ENCODE assay signal across 16 cellular contexts in genomic region chr11:95081412-95081811, GRCh38. TPM values are rescaled to one million over a fixed set of nuclear protein-coding genes. Genes with fewer than 3 reads are reported as not detected.
DNase-seq lines count a peak whose midpoint lies in the region; ATAC-seq, FAIRE-seq and TF ChIP-seq lines count a peak whose summit lies in the region.
"Had no signal": no experiment of that assay in that cellular context is flagged by ENCODE, and none has a peak within 500 bp of the region (broad histone marks: within the 10 kb centered on the region; RNA-seq: fewer than 3 reads in every experiment).

No MANE protein-coding gene starts in this region.

- CTCF ChIA-PET in HepG2 (lab: Yijun Ruan, JAX; ENCODE audit: low intra/inter-chr PET ratio, low total read pairs): no interaction called here

- no peak for ATAC-seq in HepG2
- ATAC-seq in GM21423 (IDR thresholded peaks at IDR 0.05; ENCODE audit: unreplicated experiment): no peak
- ATAC-seq in HG02885 (IDR thresholded peaks at IDR 0.05; ENCODE audit: poor library complexity, unreplicated experiment): no peak
- ATAC-seq: A549; activated CD8-positive, alpha-beta T cell treated with anti-CD3 and anti-CD28 coated beads, Interleukin-2, amount 10 ng/mL, durations not matched to agents 7 days and 5 days had no signal

- no TSS peak for BruUV-seq in HepG2 (replicated peaks; lab: Mats Ljungman, UMichigan)

- TF ChIP-seq EP300 in HepG2 (IDR thresholded peaks at IDR 0.05; ENCODE audit: low read depth in 2 of 2, low read length in 2 of 2): no peak
- TF ChIP-seq EP300 in HepG2 (CRISPR knock-in tag; IDR thresholded peaks at IDR 0.05; ENCODE audit: borderline replicate concordance): no peak

- H2AFZ ChIP-seq in HepG2 (ENCODE audit: low read length): no peak overlapping the region
- H2AFZ ChIP-seq in osteoblast (ENCODE audit: low read length): peak overlapping the region; percentile 56

- no peaks in the 10 kb centered on the region for H3K4me1 ChIP-seq in liver (ENCODE audit: control insufficient read depth in 4 of 4, insufficient read depth in 4 of 4, low read length in 3 of 4)
- H3K4me1 ChIP-seq in HepG2 (ENCODE audit: insufficient read depth, low read length): peaks cover 1% of the 10 kb centered on the region; the same call in 1 of the 2 replicates
- peaks cover 20% of the 10 kb centered on the region for H3K4me1 ChIP-seq in left ventricle myocardium inferior
- H3K4me1 ChIP-seq in osteoblast (ENCODE audit: insufficient read depth, low read length): peaks cover 20% of the 10 kb centered on the region

- no peak for TF ChIP-seq POLR2A in HepG2 (IDR thresholded peaks at IDR 0.05; ENCODE audit: insufficient read depth in 1 of 2, low read depth in 2 of 2, low read length in 2 of 2)

- H3K4me2 ChIP-seq in HepG2 (ENCODE audit: low read depth, low read length) (no peak overlapping the region; the same call in 1 of the 2 replicates), osteoblast (ENCODE audit: insufficient read depth, low read length) (no peak overlapping the region)
- H3K4me2 ChIP-seq: A549 had no signal

- POLR2A ChIA-PET in HepG2 (lab: Yijun Ruan, JAX): interaction anchor here (1.6 kb wide), 1 partner anchor 14 kb away, joined by 7 read pairs; no protein-coding TSS in a partner anchor

- DNase-seq in HepG2 (ENCODE audit: low spot score): no peak
- no peak for DNase-seq in left ventricle myocardium inferior
- no peak for DNase-seq in osteoblast (ENCODE audit: insufficient read length, low spot score, missing footprints)
- no peak for DNase-seq in EL
- no peak for DNase-seq in NCI-H524 treated with DMSO at 0.1 percent for 48 hours (lab: John Stamatoyannopoulos, UW)
- DNase-seq: NCI-H1105, NCI-H774 had no signal

- H3K27me3 ChIP-seq in liver (ENCODE audit: control insufficient read depth in 4 of 4, insufficient read depth in 4 of 4, low read length in 3 of 4) (no peaks in the 10 kb centered on the region), HepG2 (ENCODE audit: control insufficient read depth in 1 of 2, insufficient read depth in 2 of 2, low read length in 2 of 2) (no peaks in the 10 kb centered on the region; a peak in 2 of 5 replicates), left ventricle myocardium inferior (ENCODE audit: low read depth) (no peaks in the 10 kb centered on the region), osteoblast (ENCODE audit: insufficient read depth, low read length) (no peaks in the 10 kb centered on the region)

- in situ Hi-C loops in HepG2 (cut with HindIII; ENCODE audit: extremely low pct_ligation_motif_present, low pct_unique_long_range_greater_than_20kb): loop anchor here (25.0 kb wide), 1 partner anchor 156 kb away; the partner anchor contains the start of gene SESN3

- intact Hi-C loops in HepG2 (cut with micrococcal nuclease; ENCODE audit: unreplicated experiment) (no loop called here), left ventricle myocardium inferior (cut with micrococcal nuclease) (no loop called here)

- 56% methylated on average over 4 of the region's 4 CpGs for WGBS in liver
- 3% methylated on average over 3 of the region's 4 CpGs for WGBS in HepG2 (ENCODE audit: low lambda C conversion rate)

- H3K27ac ChIP-seq in liver (ENCODE audit: low read depth in 1 of 2, low read length in 2 of 2) (no peak overlapping the region), HepG2 (ENCODE audit: extremely low read length, insufficient read depth, low read length) (no peak overlapping the region), left ventricle myocardium inferior (replicated peaks) (peak overlapping the region; percentile 80), osteoblast (ENCODE audit: low read depth, low read length) (no peak overlapping the region)
- H3K27ac ChIP-seq: A549 had no signal

- no peaks in the 10 kb centered on the region for H3K36me3 ChIP-seq in liver (ENCODE audit: control insufficient read depth in 4 of 4, insufficient read depth in 3 of 4, low read depth in 1 of 4, low read length in 3 of 4)
- no peaks in the 10 kb centered on the region for H3K36me3 ChIP-seq in HepG2 (replicated peaks in 1 of 2; ENCODE audit: control insufficient read depth in 1 of 2, insufficient read depth in 2 of 2, low read length in 2 of 2)
- H3K36me3 ChIP-seq in left ventricle myocardium inferior: no peaks in the 10 kb centered on the region
- H3K36me3 ChIP-seq in osteoblast (ENCODE audit: insufficient read depth, low read length): no peaks in the 10 kb centered on the region

- TF ChIP-seq RAD21 in liver (IDR thresholded peaks at IDR 0.05): no peak
- TF ChIP-seq RAD21 in HepG2 (CRISPR knock-in tag; IDR thresholded peaks at IDR 0.05): no peak

- no peak for FAIRE-seq in HepG2 (lab: Jason Lieb, UNC)
- FAIRE-seq: A549, astrocyte had no signal

- no peaks in the 10 kb centered on the region for H4K20me1 ChIP-seq in HepG2 (ENCODE audit: insufficient read depth, low read length)
- H4K20me1 ChIP-seq in osteoblast (ENCODE audit: insufficient read depth, low read length): no peaks in the 10 kb centered on the region

- H3K9ac ChIP-seq in liver (ENCODE audit: low read depth in 1 of 2, low read length in 2 of 2) (no peak overlapping the region), HepG2 (ENCODE audit: insufficient read depth, low read depth, low read length) (no peak overlapping the region)

- no peaks in the 10 kb centered on the region for H3K9me3 ChIP-seq in liver (ENCODE audit: control insufficient read depth in 4 of 4, low read length in 3 of 4)
- no peaks in the 10 kb centered on the region for H3K9me3 ChIP-seq in HepG2 (ENCODE audit: low read length)
- H3K9me3 ChIP-seq in left ventricle myocardium inferior (replicated peaks): no peaks in the 10 kb centered on the region
- H3K9me3 ChIP-seq in osteoblast (ENCODE audit: low read depth, low read length): no peaks in the 10 kb centered on the region
- H3K9me3 ChIP-seq: A549 had no signal

- H3K79me2 ChIP-seq in HepG2 (ENCODE audit: insufficient read depth, low read length): no peaks in the 10 kb centered on the region
- no peaks in the 10 kb centered on the region for H3K79me2 ChIP-seq in osteoblast (ENCODE audit: insufficient read depth, low read length)

- TF ChIP-seq CTCF in liver (IDR thresholded peaks at IDR 0.05; ENCODE audit: low read depth, low read length, missing input control) (no peak), HepG2 (CRISPR knock-in tag; IDR thresholded peaks at IDR 0.05) (no peak), left ventricle myocardium inferior (IDR thresholded peaks at IDR 0.05; ENCODE audit: borderline replicate concordance) (no peak), osteoblast (IDR thresholded peaks at IDR 0.05; ENCODE audit: extremely low read depth, low read depth, low read length) (no peak)

- H3K4me3 ChIP-seq in liver (ENCODE audit: low read depth in 1 of 3, low read length in 3 of 3) (no peak overlapping the region), HepG2 (replicated peaks in 1 of 3; ENCODE audit: insufficient read depth in 1 of 3, low read depth in 2 of 3, low read length in 3 of 3) (no peak overlapping the region), left ventricle myocardium inferior (no peak overlapping the region), osteoblast (ENCODE audit: insufficient read depth, low read length) (no peak overlapping the region)
- H3K4me3 ChIP-seq: A549 had no signal

RNA-seq across cellular contexts. Expression of gene ENDOD1, which starts 8.2 kb away (rescaled TPM):
- total RNA-seq in liver (10 to 100 TPM in 1 of 2 donors, 1 to 10 TPM in 1; 6.6 to 35.6 TPM), HepG2 (2016; rRNA removed; fragmentation: Illumina TruSeq; extraction: Trizol) (4.3 and 6.8 TPM in 2 replicates), left ventricle myocardium inferior (11.3 TPM), osteoblast (43.0 and 44.2 TPM in 2 replicates)
- polyA plus RNA-seq in liver (1 to 10 TPM; 2.2 to 5.1 TPM), HepG2 (2011; rRNA removed) (2.0 and 2.1 TPM in 2 replicates)
- total RNA-seq in HepG2 (2016; cell fraction: cytosol; rRNA removed; fragmentation: Illumina TruSeq; extraction: Trizol; ENCODE audit: low read depth): 0.30 and 0.62 TPM in 2 replicates
- 4.0 and 6.7 TPM in 2 replicates for total RNA-seq in HepG2 (2016; cell fraction: insoluble cytoplasmic fraction; rRNA removed; fragmentation: Illumina TruSeq; extraction: Trizol)
- 2.4 and 3.2 TPM in 2 replicates for total RNA-seq in HepG2 (2016; cell fraction: membrane; rRNA removed; fragmentation: Illumina TruSeq; extraction: Trizol)
- total RNA-seq in HepG2 (2016; cell fraction: nucleus; rRNA removed; fragmentation: Illumina TruSeq; extraction: Trizol): 5.9 and 7.0 TPM in 2 replicates
- polyA plus RNA-seq in HepG2 (2011; cell fraction: cytosol; rRNA removed): 1.7 and 2.3 TPM in 2 replicates
- polyA plus RNA-seq in HepG2 (2011; cell fraction: nucleus; rRNA removed): 0.72 and 1.2 TPM in 2 replicates
- polyA plus RNA-seq in HepG2 (2012): 2.1 and 2.3 TPM in 2 replicates
- polyA plus RNA-seq in HepG2 (2016; cell fraction: cytosol; fragmentation: Illumina TruSeq; extraction: Trizol; ENCODE audit: low read depth): 0.43 and 0.46 TPM in 2 replicates
- 2.3 and 3.0 TPM in 2 replicates for polyA plus RNA-seq in HepG2 (2016; cell fraction: insoluble cytoplasmic fraction; fragmentation: Illumina TruSeq; extraction: Trizol; ENCODE audit: low read depth)
- 1.1 and 1.3 TPM in 2 replicates for polyA plus RNA-seq in HepG2 (2016; cell fraction: membrane; fragmentation: Illumina TruSeq; extraction: Trizol; ENCODE audit: low read depth)
- 5.2 and 5.9 TPM in 2 replicates for polyA plus RNA-seq in HepG2 (2016; cell fraction: nucleus; fragmentation: Illumina TruSeq; extraction: Trizol; ENCODE audit: insufficient read depth, low read depth)
- 2.9 and 4.8 TPM in 2 replicates for polyA minus RNA-seq in HepG2 (2011; rRNA and poly(A)+ RNA removed; ENCODE audit: low replicate concordance)
- 3.1 and 3.2 TPM in 2 replicates for polyA minus RNA-seq in HepG2 (2011; cell fraction: cytosol; rRNA and poly(A)+ RNA removed)
- polyA minus RNA-seq in HepG2 (2011; cell fraction: nucleus; rRNA and poly(A)+ RNA removed): 2.2 and 3.5 TPM in 2 replicates

RNA-seq across cellular contexts. Expression of gene SRSF8, which starts 14.7 kb away (rescaled TPM):
- 10 to 100 TPM; 17.6 to 31.8 TPM for total RNA-seq in liver
- polyA plus RNA-seq in liver: 10 to 100 TPM; 15.4 to 18.1 TPM
- total RNA-seq in HepG2 (2016; rRNA removed; fragmentation: Illumina TruSeq; extraction: Trizol): 25.8 and 33.0 TPM in 2 replicates
- total RNA-seq in HepG2 (2016; cell fraction: cytosol; rRNA removed; fragmentation: Illumina TruSeq; extraction: Trizol; ENCODE audit: low read depth): 9.6 and 12.2 TPM in 2 replicates
- 23.0 and 30.3 TPM in 2 replicates for total RNA-seq in HepG2 (2016; cell fraction: insoluble cytoplasmic fraction; rRNA removed; fragmentation: Illumina TruSeq; extraction: Trizol)
- 27.0 and 27.8 TPM in 2 replicates for total RNA-seq in HepG2 (2016; cell fraction: membrane; rRNA removed; fragmentation: Illumina TruSeq; extraction: Trizol)
- total RNA-seq in HepG2 (2016; cell fraction: nucleus; rRNA removed; fragmentation: Illumina TruSeq; extraction: Trizol): 15.5 and 15.9 TPM in 2 replicates
- 21.8 and 22.2 TPM in 2 replicates for polyA plus RNA-seq in HepG2 (2011; rRNA removed)
- 13.2 and 19.2 TPM in 2 replicates for polyA plus RNA-seq in HepG2 (2011; cell fraction: cytosol; rRNA removed)
- polyA plus RNA-seq in HepG2 (2011; cell fraction: nucleus; rRNA removed): 10.1 and 13.8 TPM in 2 replicates
- 22.3 and 23.1 TPM in 2 replicates for polyA plus RNA-seq in HepG2 (2012)
- 15.5 and 15.7 TPM in 2 replicates for polyA plus RNA-seq in HepG2 (2016; cell fraction: cytosol; fragmentation: Illumina TruSeq; extraction: Trizol; ENCODE audit: low read depth)
- polyA plus RNA-seq in HepG2 (2016; cell fraction: insoluble cytoplasmic fraction; fragmentation: Illumina TruSeq; extraction: Trizol; ENCODE audit: low read depth): 39.8 and 40.4 TPM in 2 replicates
- 26.1 and 26.7 TPM in 2 replicates for polyA plus RNA-seq in HepG2 (2016; cell fraction: membrane; fragmentation: Illumina TruSeq; extraction: Trizol; ENCODE audit: low read depth)
- polyA plus RNA-seq in HepG2 (2016; cell fraction: nucleus; fragmentation: Illumina TruSeq; extraction: Trizol; ENCODE audit: insufficient read depth, low read depth): 25.6 and 28.8 TPM in 2 replicates
- 18.5 and 20.8 TPM in 2 replicates for polyA minus RNA-seq in HepG2 (2011; rRNA and poly(A)+ RNA removed; ENCODE audit: low replicate concordance)
- polyA minus RNA-seq in HepG2 (2011; cell fraction: cytosol; rRNA and poly(A)+ RNA removed): 8.7 and 9.5 TPM in 2 replicates
- polyA minus RNA-seq in HepG2 (2011; cell fraction: nucleus; rRNA and poly(A)+ RNA removed): 11.7 and 14.9 TPM in 2 replicates
- 19.0 TPM for total RNA-seq in left ventricle myocardium inferior
- total RNA-seq in osteoblast: 20.6 and 22.1 TPM in 2 replicates

RNA-seq across cellular contexts. Expression of gene KDM4F, which starts 32.2 kb away (rescaled TPM):
- total RNA-seq in liver (not detected), HepG2 (2016; rRNA removed; fragmentation: Illumina TruSeq; extraction: Trizol) (not detected in 2 replicates), left ventricle myocardium inferior (not detected), osteoblast (under 0.01 TPM in 1 of 2 replicates, not detected in the other)
- polyA plus RNA-seq in liver (not detected), HepG2 (2011; rRNA removed) (not detected in 2 replicates)
- total RNA-seq in HepG2 (2016; cell fraction: cytosol; rRNA removed; fragmentation: Illumina TruSeq; extraction: Trizol; ENCODE audit: low read depth): not detected in 2 replicates
- total RNA-seq in HepG2 (2016; cell fraction: insoluble cytoplasmic fraction; rRNA removed; fragmentation: Illumina TruSeq; extraction: Trizol): not detected in 2 replicates
- not detected in 2 replicates for total RNA-seq in HepG2 (2016; cell fraction: membrane; rRNA removed; fragmentation: Illumina TruSeq; extraction: Trizol)
- total RNA-seq in HepG2 (2016; cell fraction: nucleus; rRNA removed; fragmentation: Illumina TruSeq; extraction: Trizol): not detected in 2 replicates
- polyA plus RNA-seq in HepG2 (2011; cell fraction: cytosol; rRNA removed): not detected in 2 replicates
- not detected in 2 replicates for polyA plus RNA-seq in HepG2 (2011; cell fraction: nucleus; rRNA removed)
- not detected in 2 replicates for polyA plus RNA-seq in HepG2 (2012)
- not detected in 2 replicates for polyA plus RNA-seq in HepG2 (2016; cell fraction: cytosol; fragmentation: Illumina TruSeq; extraction: Trizol; ENCODE audit: low read depth)
- polyA plus RNA-seq in HepG2 (2016; cell fraction: insoluble cytoplasmic fraction; fragmentation: Illumina TruSeq; extraction: Trizol; ENCODE audit: low read depth): not detected in 2 replicates
- not detected in 2 replicates for polyA plus RNA-seq in HepG2 (2016; cell fraction: membrane; fragmentation: Illumina TruSeq; extraction: Trizol; ENCODE audit: low read depth)
- not detected in 2 replicates for polyA plus RNA-seq in HepG2 (2016; cell fraction: nucleus; fragmentation: Illumina TruSeq; extraction: Trizol; ENCODE audit: insufficient read depth, low read depth)
- not detected in 2 replicates for polyA minus RNA-seq in HepG2 (2011; rRNA and poly(A)+ RNA removed; ENCODE audit: low replicate concordance)
- polyA minus RNA-seq in HepG2 (2011; cell fraction: cytosol; rRNA and poly(A)+ RNA removed): not detected in 2 replicates
- not detected in 2 replicates for polyA minus RNA-seq in HepG2 (2011; cell fraction: nucleus; rRNA and poly(A)+ RNA removed)
- total RNA-seq: activated CD8-positive, alpha-beta T cell treated with anti-CD3 and anti-CD28 coated beads, Interleukin-2, amount 10 ng/mL, durations not matched to agents 7 days and 5 days; astrocyte; epithelial cell of proximal tubule; HT1080; T-helper 1 cell treated with Interleukin-12 subunit alpha and Interleukin-12 subunit beta and Interleukin-4 antibody, amounts not matched to agents 30 ng/mL and 1 ng/mL, for 36 hours had no signal
- polyA plus RNA-seq: A549 had no signal

RNA-seq across cellular contexts. Expression of gene KDM4E, which starts 56.4 kb away (rescaled TPM):
- not detected for total RNA-seq in liver
- polyA plus RNA-seq in liver: not detected
- not detected in 2 replicates for total RNA-seq in HepG2 (2016; rRNA removed; fragmentation: Illumina TruSeq; extraction: Trizol)
- total RNA-seq in HepG2 (2016; cell fraction: cytosol; rRNA removed; fragmentation: Illumina TruSeq; extraction: Trizol; ENCODE audit: low read depth): not detected in 2 replicates
- not detected in 2 replicates for total RNA-seq in HepG2 (2016; cell fraction: insoluble cytoplasmic fraction; rRNA removed; fragmentation: Illumina TruSeq; extraction: Trizol)
- not detected in 2 replicates for total RNA-seq in HepG2 (2016; cell fraction: membrane; rRNA removed; fragmentation: Illumina TruSeq; extraction: Trizol)
- not detected in 2 replicates for total RNA-seq in HepG2 (2016; cell fraction: nucleus; rRNA removed; fragmentation: Illumina TruSeq; extraction: Trizol)
- not detected in 2 replicates for polyA plus RNA-seq in HepG2 (2011; rRNA removed)
- polyA plus RNA-seq in HepG2 (2011; cell fraction: cytosol; rRNA removed): not detected in 2 replicates
- not detected in 2 replicates for polyA plus RNA-seq in HepG2 (2011; cell fraction: nucleus; rRNA removed)
- not detected in 2 replicates for polyA plus RNA-seq in HepG2 (2012)
- polyA plus RNA-seq in HepG2 (2016; cell fraction: cytosol; fragmentation: Illumina TruSeq; extraction: Trizol; ENCODE audit: low read depth): not detected in 2 replicates
- not detected in 2 replicates for polyA plus RNA-seq in HepG2 (2016; cell fraction: insoluble cytoplasmic fraction; fragmentation: Illumina TruSeq; extraction: Trizol; ENCODE audit: low read depth)
- not detected in 2 replicates for polyA plus RNA-seq in HepG2 (2016; cell fraction: membrane; fragmentation: Illumina TruSeq; extraction: Trizol; ENCODE audit: low read depth)
- polyA plus RNA-seq in HepG2 (2016; cell fraction: nucleus; fragmentation: Illumina TruSeq; extraction: Trizol; ENCODE audit: insufficient read depth, low read depth): not detected in 2 replicates
- not detected in 2 replicates for polyA minus RNA-seq in HepG2 (2011; rRNA and poly(A)+ RNA removed; ENCODE audit: low replicate concordance)
- not detected in 2 replicates for polyA minus RNA-seq in HepG2 (2011; cell fraction: cytosol; rRNA and poly(A)+ RNA removed)
- not detected in 2 replicates for polyA minus RNA-seq in HepG2 (2011; cell fraction: nucleus; rRNA and poly(A)+ RNA removed)
- total RNA-seq in left ventricle myocardium inferior: not detected
- total RNA-seq in osteoblast: not detected in 2 replicates
- total RNA-seq: activated CD8-positive, alpha-beta T cell treated with anti-CD3 and anti-CD28 coated beads, Interleukin-2, amount 10 ng/mL, durations not matched to agents 7 days and 5 days; epithelial cell of proximal tubule; HT1080; T-helper 1 cell treated with Interleukin-12 subunit alpha and Interleukin-12 subunit beta and Interleukin-4 antibody, amounts not matched to agents 30 ng/mL and 1 ng/mL, for 36 hours had no signal
- polyA plus RNA-seq: A549 had no signal
